ENCODE assay signal across 13 cellular contexts in genomic region chr4:102007959-102008425, GRCh38.
DNase-seq lines count a peak whose midpoint lies in the region; ATAC-seq, FAIRE-seq and TF ChIP-seq lines count a peak whose summit lies in the region.
"Had no signal": no experiment of that assay in that cellular context is flagged by ENCODE, and none has a peak within 500 bp of the region (broad histone marks: within the 10 kb centered on the region; RNA-seq: fewer than 3 reads in every experiment).

No MANE protein-coding gene starts in this region.

- TF ChIP-seq POLR2A in NB4 (IDR thresholded peaks at IDR 0.05; ENCODE audit: extremely low read depth, insufficient read length) (no peak), right lobe of liver (IDR thresholded peaks at IDR 0.05) (no peak)

- H3K9me3 Mint-ChIP-seq in activated CD4-positive, alpha-beta memory T cell treated with anti-CD3 and anti-CD28 coated beads, Interleukin-2, amount 10 ng/mL, durations not matched to agents 7 days and 5 days: no peaks in the 10 kb centered on the region
- peaks cover 0 to 7% (median 0%) of the 10 kb centered on the region in 7 donors for H3K9me3 Mint-ChIP-seq in CD14-positive monocyte
- H3K9me3 Mint-ChIP-seq: GM23338, T-cell had no signal

- H3K27me3 ChIP-seq in right lobe of liver: no peaks in the 10 kb centered on the region

- intact Hi-C loops in CD14-positive monocyte (cut with micrococcal nuclease): no loop called here
- intact Hi-C loops in right lobe of liver (cut with DNase I): no loop called here

- peak; percentile 74 for FAIRE-seq in GM19239 (lab: Jason Lieb, UNC)

- no peak overlapping the region for H3K27ac Mint-ChIP-seq in activated CD4-positive, alpha-beta memory T cell treated with anti-CD3 and anti-CD28 coated beads, Interleukin-2, amount 10 ng/mL, durations not matched to agents 7 days and 5 days
- H3K27ac Mint-ChIP-seq in CD14-positive monocyte: no peak overlapping the region
- H3K27ac Mint-ChIP-seq: T-cell had no signal

- DNase-seq in EH (ENCODE audit: low read depth) (peak; percentile 4), GM19239 (ENCODE audit: insufficient read length, low spot score) (no peak), NB4 (ENCODE audit: low read depth) (peak; percentile 29), CD14-positive monocyte (ENCODE audit: low spot score) (no peak), right lobe of liver (no peak), NCI-H2029 treated with DMSO at 0.1 percent for 48 hours (lab: John Stamatoyannopoulos, UW) (no peak)
- DNase-seq in activated CD4-positive, alpha-beta memory T cell treated with anti-CD3 and anti-CD28 coated beads, Interleukin-2, amount 10 ng/mL, durations not matched to agents 7 days and 5 days: no peak
- DNase-seq: C1 segment of cervical spinal cord; effector memory CD4-positive, alpha-beta T cell; NCI-H146; T-cell had no signal

- H3K4me3 Mint-ChIP-seq in activated CD4-positive, alpha-beta memory T cell treated with anti-CD3 and anti-CD28 coated beads, Interleukin-2, amount 10 ng/mL, durations not matched to agents 7 days and 5 days: no peak overlapping the region
- no peak overlapping the region for H3K4me3 Mint-ChIP-seq in CD14-positive monocyte
- H3K4me3 Mint-ChIP-seq: GM23338, T-cell had no signal

- WGBS in right lobe of liver (ENCODE audit: insufficient coverage, low coverage, low lambda C conversion rate, missing lambda C conversion rate): 88% methylated on average over 2 of the region's 2 CpGs

- no peaks in the 10 kb centered on the region for H3K27me3 Mint-ChIP-seq in activated CD4-positive, alpha-beta memory T cell treated with anti-CD3 and anti-CD28 coated beads, Interleukin-2, amount 10 ng/mL, durations not matched to agents 7 days and 5 days
- H3K27me3 Mint-ChIP-seq in CD14-positive monocyte (ENCODE audit: low read depth in 3 of 3): no peaks in the 10 kb centered on the region

- H3K9me3 ChIP-seq in right lobe of liver: no peaks in the 10 kb centered on the region

- no peaks in the 10 kb centered on the region for H3K36me3 Mint-ChIP-seq in activated CD4-positive, alpha-beta memory T cell treated with anti-CD3 and anti-CD28 coated beads, Interleukin-2, amount 10 ng/mL, durations not matched to agents 7 days and 5 days (ENCODE audit: low read depth)
- H3K36me3 Mint-ChIP-seq in CD14-positive monocyte: no peaks in the 10 kb centered on the region
- H3K36me3 Mint-ChIP-seq: T-cell had no signal

- no peaks in the 10 kb centered on the region for H3K4me1 ChIP-seq in right lobe of liver

- no peak overlapping the region for H3K27ac ChIP-seq in right lobe of liver

- H3K4me3 ChIP-seq in NB4 (ENCODE audit: low read depth, low read length): no peak overlapping the region
- H3K4me3 ChIP-seq in right lobe of liver: no peak overlapping the region
- H3K4me3 ChIP-seq: GM23338 had no signal

- peak; percentile 97 for ATAC-seq in HG02884 (IDR thresholded peaks at IDR 0.05; ENCODE audit: unreplicated experiment)
- ATAC-seq in right lobe of liver: no peak
- ATAC-seq: GM23338, T-cell had no signal

- CTCF ChIA-PET in activated CD4-positive, alpha-beta memory T cell treated with anti-CD3 and anti-CD28 coated beads, Interleukin-2, amount 10 ng/mL, durations not matched to agents 7 days and 5 days (lab: Charles Lee): no interaction called here

- POLR2A ChIA-PET in activated CD4-positive, alpha-beta memory T cell treated with anti-CD3 and anti-CD28 coated beads, Interleukin-2, amount 10 ng/mL, durations not matched to agents 7 days and 5 days (lab: Charles Lee): no interaction called here

- no peak for TF ChIP-seq CTCF in NB4 (IDR thresholded peaks at IDR 0.05; ENCODE audit: low read depth, low read length)
- no peak for TF ChIP-seq CTCF in CD14-positive monocyte (IDR thresholded peaks at IDR 0.05)
- TF ChIP-seq CTCF in right lobe of liver (IDR thresholded peaks at IDR 0.05): no peak

- peaks cover 6% of the 10 kb centered on the region for H3K4me1 Mint-ChIP-seq in activated CD4-positive, alpha-beta memory T cell treated with anti-CD3 and anti-CD28 coated beads, Interleukin-2, amount 10 ng/mL, durations not matched to agents 7 days and 5 days
- peaks cover 5% of the 10 kb centered on the region for H3K4me1 Mint-ChIP-seq in CD14-positive monocyte
- H3K4me1 Mint-ChIP-seq: GM23338 had no signal

- H3K36me3 ChIP-seq in right lobe of liver: no peaks in the 10 kb centered on the region

Comparison
In these comparisons a context has a peak if more than half of its experiments do, and no peak if none do; other contexts are left out.
1. DNase-seq: peak in EH (single experiment) and NB4 (single experiment); none in GM19239 (single experiment), activated CD4-positive, alpha-beta memory T cell treated with anti-CD3 and anti-CD28 coated beads, Interleukin-2, amount 10 ng/mL, durations not matched to agents 7 days and 5 days (single experiment), CD14-positive monocyte (single experiment), right lobe of liver (0 of 3) and NCI-H2029 treated with DMSO at 0.1 percent for 48 hours (single experiment).